1 cellular context compared by ENCODE assay signal in genomic region chr14:23520899-23521521, GRCh38.
TF ChIP-seq lines count a peak whose summit lies in the region.

No MANE protein-coding gene starts in this region.

TF ChIP-seq in HepG2, 621 proteins besides CTCF, POLR2A, EP300 and RAD21:
- TF ChIP-seq PHF8 (CRISPR knock-in tag; IDR thresholded peaks at IDR 0.05) (0 out of 2 replicates have a peak, but pooled peaks have one; percentile 9), ZBTB4 (CRISPR knock-in tag; IDR thresholded peaks at IDR 0.05; ENCODE audit: borderline replicate concordance) (no peak), GATAD1 (CRISPR knock-in tag; IDR thresholded peaks at IDR 0.05) (no peak)
